Comparison of ENCODE assay signal across 1 cellular context in genomic region chr18:63320041-63320689, GRCh38.
TF ChIP-seq lines count a peak whose summit lies in the region.

No MANE protein-coding gene starts in this region.

TF ChIP-seq in K562, 482 proteins besides CTCF, POLR2A, EP300 and RAD21 (continued from another document and continues in another):
- no peak for TF ChIP-seq FOXP4 (CRISPR knock-in tag; IDR thresholded peaks at IDR 0.05; ENCODE audit: borderline replicate concordance)
- no peak for TF ChIP-seq SIX5 (IDR thresholded peaks at IDR 0.05; ENCODE audit: borderline replicate concordance in 1 of 2, insufficient read depth in 1 of 2, low read depth in 1 of 2, low read length in 2 of 2)
- TF ChIP-seq RAD51 (IDR thresholded peaks at IDR 0.05; ENCODE audit: borderline replicate concordance, low read depth), result no peak
- no peak for TF ChIP-seq FUS (optimal IDR thresholded peaks at IDR 0.05; ENCODE audit: low read depth, low read length)
- no peak for TF ChIP-seq POU5F1 (IDR thresholded peaks at IDR 0.05; ENCODE audit: borderline replicate concordance, low read depth, low read length, partially characterized antibody)
- TF ChIP-seq HDAC3 (IDR thresholded peaks at IDR 0.05; ENCODE audit: borderline replicate concordance, partially characterized antibody), result no peak
- TF ChIP-seq ZNF407 (IDR thresholded peaks at IDR 0.05; ENCODE audit: low read depth), result no peak
- TF ChIP-seq DNMT1 (IDR thresholded peaks at IDR 0.05), result no peak
- TF ChIP-seq TCF15 (CRISPR knock-in tag; IDR thresholded peaks at IDR 0.05), result no peak
- TF ChIP-seq ETS2 (tag; IDR thresholded peaks at IDR 0.05; ENCODE audit: borderline replicate concordance, poor library complexity, severe bottlenecking), result no peak
- TF ChIP-seq ZNF695 (CRISPR knock-in tag; IDR thresholded peaks at IDR 0.05), result no peak
- TF ChIP-seq KLF10 (CRISPR knock-in tag; IDR thresholded peaks at IDR 0.05), result no peak
- TF ChIP-seq MNT (conservative IDR thresholded peaks at IDR 0.05), result 0 out of 4 replicates have a peak, but pooled peaks of 1 of the 2 experiments have one; percentile 25
- TF ChIP-seq ZNF124 (CRISPR knock-in tag; IDR thresholded peaks at IDR 0.05), result no peak
- TF ChIP-seq RBFOX2 (IDR thresholded peaks at IDR 0.05; ENCODE audit: low read depth, low read length), result peak; percentile 49
- no peak for TF ChIP-seq DEAF1 (CRISPR knock-in tag; IDR thresholded peaks at IDR 0.05)
- no peak for TF ChIP-seq U2AF2 (optimal IDR thresholded peaks at IDR 0.05; ENCODE audit: low read depth, low read length)
- no peak for TF ChIP-seq ZEB2 (IDR thresholded peaks at IDR 0.05)
- TF ChIP-seq MAX (CRISPR knock-in tag; IDR thresholded peaks at IDR 0.05), result peak; percentile 45
- TF ChIP-seq HDGF (IDR thresholded peaks at IDR 0.05), result no peak
- TF ChIP-seq TRIM28 (IDR thresholded peaks at IDR 0.05), result no peak
- TF ChIP-seq ARID3A (IDR thresholded peaks at IDR 0.05; ENCODE audit: borderline replicate concordance, low read depth, low read length), result no peak
- no peak for TF ChIP-seq CEBPB (tag; IDR thresholded peaks at IDR 0.05)
- no peak for TF ChIP-seq STAT6 (CRISPR knock-in tag; IDR thresholded peaks at IDR 0.05)
- TF ChIP-seq ZFX (CRISPR knock-in tag; IDR thresholded peaks at IDR 0.05), result peak; percentile 88
- TF ChIP-seq ARID3B (CRISPR knock-in tag; IDR thresholded peaks at IDR 0.05; ENCODE audit: borderline replicate concordance), result no peak
- TF ChIP-seq RNF2 (IDR thresholded peaks at IDR 0.05), result no peak
- TF ChIP-seq ZNF655 (CRISPR knock-in tag; IDR thresholded peaks at IDR 0.05), result no peak
- no peak for TF ChIP-seq ZBTB9 (CRISPR knock-in tag; IDR thresholded peaks at IDR 0.05)
- no peak for TF ChIP-seq ZNF589 (CRISPR knock-in tag; IDR thresholded peaks at IDR 0.05; ENCODE audit: low read depth)
- no peak for TF ChIP-seq GTF2E2 (tag; IDR thresholded peaks at IDR 0.05)
- no peak for TF ChIP-seq SIN3B (IDR thresholded peaks at IDR 0.05; ENCODE audit: low read depth)
- TF ChIP-seq RBM25 (IDR thresholded peaks at IDR 0.05; ENCODE audit: low read depth, low read length, severe bottlenecking), result no peak
- TF ChIP-seq MYC (IDR thresholded peaks at IDR 0.05; ENCODE audit: low read depth, low read length), result peak; percentile 42
- no peak for TF ChIP-seq MYC (CRISPR knock-in tag; IDR thresholded peaks at IDR 0.05; ENCODE audit: borderline replicate concordance, low read depth)
